Comparison of ENCODE assay signal across 17 cellular contexts in genomic region chr4:162700358-162700757, GRCh38.
A peak's percentile ranks its signal among the peaks of the same experiment; 100 is the strongest.
DNase-seq lines count a peak whose midpoint lies in the region; ATAC-seq, FAIRE-seq and TF ChIP-seq lines count a peak whose summit lies in the region.
"Had no signal": no experiment of that assay in that cellular context is flagged by ENCODE, and none has a peak within 500 bp of the region (broad histone marks: within the 10 kb centered on the region; RNA-seq: fewer than 3 reads in every experiment).

No MANE protein-coding gene starts in this region.

- WGBS in A549 (ENCODE audit: missing lambda C conversion rate) = 62% methylated on average over 2 of the region's 2 CpGs

- TF ChIP-seq POLR2A in A549 (IDR thresholded peaks at IDR 0.05; ENCODE audit: low read length) = no peak

- DNase-seq in A549 (ENCODE audit: low read depth in 1 of 2, low spot score in 1 of 2) (no peak), OCI-M1 (lab: John Stamatoyannopoulos, UW) (peak; percentile 10), left cardiac atrium (no peak), cerebellar cortex (ENCODE audit: low spot score) (no peak)
- DNase-seq: 8988T; Calu3; CD4-positive, alpha-beta memory T cell; NCI-H187 treated with DMSO at 0.1 percent for 48 hours; NCI-H69; NK-92 treated with Interleukin-12 subunit alpha and Interleukin-12 subunit beta, amount 100 ng/mL, for 24 hours; PC-3; SJCRH30; T-helper 17 cell had no signal

- no peaks in the 10 kb centered on the region for H3K4me1 ChIP-seq in A549
- H3K4me1 ChIP-seq: SJCRH30 had no signal

- POLR2A ChIA-PET in A549 (lab: Yijun Ruan, JAX) = no interaction called here

- no peak for TF ChIP-seq RAD21 in A549 (conservative IDR thresholded peaks at IDR 0.05 in 1 of 2, IDR thresholded peaks at IDR 0.05 in 1 of 2)

- FAIRE-seq in A549 (lab: Jason Lieb, UNC) = no peak

- no peak for ATAC-seq in A549
- ATAC-seq in GM21447 (IDR thresholded peaks at IDR 0.05; ENCODE audit: unreplicated experiment) = peak; percentile 7
- ATAC-seq in HG03039 (IDR thresholded peaks at IDR 0.05; ENCODE audit: unreplicated experiment) = peak; percentile 10
- ATAC-seq in GM18861 (IDR thresholded peaks at IDR 0.05; ENCODE audit: unreplicated experiment) = no peak
- no peak for ATAC-seq in GM21737 (IDR thresholded peaks at IDR 0.05; ENCODE audit: unreplicated experiment)
- no peak for ATAC-seq in left cardiac atrium
- ATAC-seq: PC-3, T-helper 17 cell had no signal

- no peak overlapping the region for H3K4me3 ChIP-seq in A549
- H3K4me3 ChIP-seq: SJCRH30 had no signal

- H3K9me3 ChIP-seq in A549 = no peaks in the 10 kb centered on the region
- H3K9me3 ChIP-seq: SJCRH30 had no signal

- no peak overlapping the region for H3K4me2 ChIP-seq in A549

- peak overlapping the region; percentile 31 to 35; a peak in 2 of 6 replicates for H3K27ac ChIP-seq in A549
- H3K27ac ChIP-seq: SJCRH30 had no signal

- TF ChIP-seq CTCF in A549 (IDR thresholded peaks at IDR 0.05) = no peak

- TF ChIP-seq EP300 in A549 (IDR thresholded peaks at IDR 0.05) = no peak

- intact Hi-C loops in left cardiac atrium (cut with DNase I) = no loop called here

- CTCF ChIA-PET in A549 (lab: Yijun Ruan, JAX) = no interaction called here

TF ChIP-seq in A549, 52 proteins besides CTCF, POLR2A, EP300 and RAD21:
- no peak for TF ChIP-seq HOXA7 (CRISPR knock-in tag; IDR thresholded peaks at IDR 0.05)
- TF ChIP-seq NR3C1 (IDR thresholded peaks at IDR 0.05) = no peak
- TF ChIP-seq NPAS2 (CRISPR knock-in tag; IDR thresholded peaks at IDR 0.05; ENCODE audit: borderline replicate concordance) = no peak
- peak; percentile 24 for TF ChIP-seq MAFK (IDR thresholded peaks at IDR 0.05; ENCODE audit: partially characterized antibody)

Comparison
In these comparisons a context has a peak if more than half of its experiments do, and no peak if none do; other contexts are left out.
1. ATAC-seq: peak in GM21447 (single experiment) and HG03039 (single experiment); none in A549 (0 of 2), GM18861 (single experiment), GM21737 (single experiment) and left cardiac atrium (0 of 2).